ENCODE assay signal across 19 cellular contexts in genomic region chr17:35819456-35819855, GRCh38. TPM values are rescaled to one million over a fixed set of nuclear protein-coding genes. Genes with fewer than 3 reads are reported as not detected.
DNase-seq lines count a peak whose midpoint lies in the region; ATAC-seq, FAIRE-seq and TF ChIP-seq lines count a peak whose summit lies in the region.
"Had no signal": no experiment of that assay in that cellular context is flagged by ENCODE, and none has a peak within 500 bp of the region (broad histone marks: within the 10 kb centered on the region; RNA-seq: fewer than 3 reads in every experiment).

No MANE protein-coding gene starts in this region.

- H2BK20ac ChIP-seq in IMR-90 (ENCODE audit: low read depth, low read length) = no peak overlapping the region
- H2BK20ac ChIP-seq in H1 (ENCODE audit: low read length) = no peak overlapping the region

- H2AFZ ChIP-seq in IMR-90 (replicated peaks; ENCODE audit: low read length, poor library complexity) (no peak overlapping the region), H1 (ENCODE audit: low read length) (no peak overlapping the region)

- H4K8ac ChIP-seq in IMR-90 (ENCODE audit: low read depth in 2 of 2, low read length in 2 of 2) (no peak overlapping the region), H1 (ENCODE audit: extremely low read depth, insufficient read depth, low read length) (no peak overlapping the region)

- CTCF ChIA-PET in IMR-90 (lab: Yijun Ruan, JAX) = interaction anchor here (2.9 to 4.0 kb wide), 2 partner anchors 10 to 55 kb away, joined by 11 to 16 read pairs; partner anchors contain the start of gene TAF15
- CTCF ChIA-PET in H1 (lab: Charles Lee; ENCODE audit: partially characterized antibody) = interaction anchor here (1.4 to 1.5 kb wide), 2 partner anchors 11 to 30 kb away, joined by 3 to 5 read pairs; partner anchors contain the start of gene TAF15

- no peak overlapping the region for H2BK12ac ChIP-seq in H1 (ENCODE audit: low read depth, low read length)

- TF ChIP-seq POLR2A in IMR-90 (IDR thresholded peaks at IDR 0.05; ENCODE audit: low read depth, low read length) (no peak), H1 (IDR thresholded peaks at IDR 0.05; ENCODE audit: control extremely low read depth in 1 of 2, low read depth in 2 of 2, low read length in 2 of 2) (no peak)

- ATAC-seq in IMR-90 (ENCODE audit: low read depth) (no peak), GM21526 (IDR thresholded peaks at IDR 0.05; ENCODE audit: low FRiP score, unreplicated experiment) (no peak), HG03565 (IDR thresholded peaks at IDR 0.05; ENCODE audit: unreplicated experiment) (no peak)
- ATAC-seq: Right ventricle myocardium inferior had no signal

- H3K9ac ChIP-seq in IMR-90 (ENCODE audit: low read depth, low read length) (no peak overlapping the region), H1 (replicated peaks in 1 of 4; ENCODE audit: extremely low read depth in 1 of 4, low read depth in 3 of 4, low read length in 3 of 4) (no peak overlapping the region)
- H3K9ac ChIP-seq: BLaER1 treated with 17β-estradiol and CSF1 and Interleukin-3, amounts not matched to agents 10 nM and 100 nM; KMS-11 had no signal

- H3K79me1 ChIP-seq in IMR-90 (ENCODE audit: low read depth in 1 of 2, low read length in 2 of 2) = peaks cover 13 to 49% of the 10 kb centered on the region in 2 experiments
- no peaks in the 10 kb centered on the region for H3K79me1 ChIP-seq in H1 (ENCODE audit: low read depth, low read length)

- no peak overlapping the region for H3K4me2 ChIP-seq in IMR-90 (ENCODE audit: low read depth, low read length)
- H3K4me2 ChIP-seq in H1 (ENCODE audit: insufficient read depth in 1 of 2, low read depth in 2 of 2, low read length in 2 of 2) = no peak overlapping the region
- H3K4me2 ChIP-seq: BLaER1 treated with 17β-estradiol and CSF1 and Interleukin-3, amounts not matched to agents 10 nM and 100 nM; KMS-11 had no signal

- no peak for TF ChIP-seq EP300 in H1 (IDR thresholded peaks at IDR 0.05; ENCODE audit: borderline replicate concordance in 1 of 2, low read depth in 2 of 2, low read length in 2 of 2)

- DNase-seq in activated CD4-positive, alpha-beta T cell treated with anti-CD3 and anti-CD28 coated beads, Interleukin-2, amount 10 ng/mL, durations not matched to agents 24 days and 14 days = no peak
- DNase-seq in activated CD4-positive, alpha-beta T cell treated with anti-CD3 and anti-CD28 coated beads, Interleukin-2, amount 50 U/mL, for 4 hours = no peak
- DNase-seq in CD14-positive monocyte (ENCODE audit: low spot score) (no peak), IMR-90 (no peak), H1 (ENCODE audit: low read depth in 1 of 2, low spot score in 2 of 2) (no peak), GM19238 (ENCODE audit: insufficient read length, low spot score) (no peak)
- DNase-seq: COR-L47, DMS53, HCEC 1CT, MG63, NCI-H1092, NCI-H524, Peyer's patch had no signal

- H3K27me3 ChIP-seq in IMR-90 (ENCODE audit: control insufficient read depth, insufficient read depth, low read length) (no peaks in the 10 kb centered on the region), H1 (replicated peaks in 1 of 4; ENCODE audit: control insufficient read depth in 3 of 4, extremely low read depth in 1 of 4, insufficient read depth in 3 of 4, low read length in 3 of 4) (no peaks in the 10 kb centered on the region)
- H3K27me3 ChIP-seq: BLaER1 treated with 17β-estradiol and CSF1 and Interleukin-3, amounts not matched to agents 10 nM and 100 nM; MG63; Peyer's patch had no signal

- H3K23ac ChIP-seq in IMR-90 (ENCODE audit: low read depth, low read length) = no peak overlapping the region
- H3K23ac ChIP-seq in H1 (ENCODE audit: insufficient read length) = no peak overlapping the region

- POLR2A ChIA-PET in IMR-90 (lab: Charles Lee; ENCODE audit: unreplicated experiment) = no interaction called here
- POLR2A ChIA-PET in H1 (lab: Charles Lee; ENCODE audit: partially characterized antibody) = interaction anchor here (1.0 to 2.1 kb wide), 5 partner anchors 9 to 206 kb away, joined by 3 to 12 read pairs (median 4); partner anchors contain the start of gene TAF15

- in situ Hi-C loops in IMR-90 (cut with MboI; ENCODE audit: low sequenced_read_pairs) = no loop called here

- no peaks in the 10 kb centered on the region for H3K9me3 Mint-ChIP-seq in activated CD4-positive, alpha-beta T cell treated with anti-CD3 and anti-CD28 coated beads, Interleukin-2, amount 10 ng/mL, durations not matched to agents 24 days and 14 days
- no peaks in the 10 kb centered on the region for H3K9me3 Mint-ChIP-seq in CD14-positive monocyte

- H3K4me3 Mint-ChIP-seq in activated CD4-positive, alpha-beta T cell treated with anti-CD3 and anti-CD28 coated beads, Interleukin-2, amount 10 ng/mL, durations not matched to agents 24 days and 14 days = no peak overlapping the region
- H3K4me3 Mint-ChIP-seq in CD14-positive monocyte = no peak overlapping the region

- H3K56ac ChIP-seq in IMR-90 (ENCODE audit: extremely low read depth, insufficient read depth, low read length) (no peak overlapping the region), H1 (replicated peaks; ENCODE audit: insufficient read length, low read depth, low read length) (no peak overlapping the region)

- BruUV-seq in IMR-90 (replicated peaks; lab: Mats Ljungman, UMichigan) = no TSS peak

- no peak overlapping the region for H2AK5ac ChIP-seq in IMR-90 (ENCODE audit: low read depth, low read length)
- no peak overlapping the region for H2AK5ac ChIP-seq in H1 (ENCODE audit: low read depth, low read length)

- H3K27ac ChIP-seq in IMR-90 (ENCODE audit: insufficient read depth, low read length) (no peak overlapping the region), H1 (ENCODE audit: low read depth, low read length) (no peak overlapping the region)
- H3K27ac ChIP-seq: BLaER1 treated with 17β-estradiol and CSF1 and Interleukin-3, amounts not matched to agents 10 nM and 100 nM; KMS-11; Peyer's patch had no signal

- H4K91ac ChIP-seq in IMR-90 (ENCODE audit: insufficient read depth, low read depth, low read length) = no peak overlapping the region
- H4K91ac ChIP-seq in H1 (replicated peaks; ENCODE audit: insufficient read length, low read length) = no peak overlapping the region

- no peak overlapping the region for H3K4ac ChIP-seq in IMR-90 (ENCODE audit: low read depth, low read length)
- no peak overlapping the region for H3K4ac ChIP-seq in H1 (replicated peaks; ENCODE audit: insufficient read length, low read depth, low read length)

- H2BK5ac ChIP-seq in IMR-90 (ENCODE audit: low read depth, low read length, poor library complexity, severe bottlenecking) (no peak overlapping the region), H1 (ENCODE audit: low read depth, low read length) (no peak overlapping the region)

- H3K4me1 ChIP-seq in IMR-90 (ENCODE audit: control insufficient read depth, insufficient read depth, low read length) (peaks cover 4% of the 10 kb centered on the region; the same call in 1 of the 2 replicates), H1 (replicated peaks in 1 of 4; ENCODE audit: control insufficient read depth in 3 of 4, insufficient read depth in 4 of 4, low read length in 3 of 4) (no peaks in the 10 kb centered on the region)

- peak; percentile 11 for TF ChIP-seq CTCF in CD14-positive monocyte (IDR thresholded peaks at IDR 0.05)
- TF ChIP-seq CTCF in IMR-90 (conservative IDR thresholded peaks at IDR 0.05; ENCODE audit: low read depth, low read length) = 0 out of 2 replicates have a peak, but pooled peaks have one; percentile 2
- no peak for TF ChIP-seq CTCF in H1 (IDR thresholded peaks at IDR 0.05; ENCODE audit: control extremely low read depth in 1 of 3, insufficient read depth in 1 of 3, low read depth in 1 of 3, low read length in 3 of 3)

- dilution Hi-C loops in IMR-90 (cut with HindIII; ENCODE audit: low sequenced_read_pairs, unreplicated experiment) = no loop called here

- H3K27me3 Mint-ChIP-seq in activated CD4-positive, alpha-beta T cell treated with anti-CD3 and anti-CD28 coated beads, Interleukin-2, amount 10 ng/mL, durations not matched to agents 24 days and 14 days = no peaks in the 10 kb centered on the region
- no peaks in the 10 kb centered on the region for H3K27me3 Mint-ChIP-seq in CD14-positive monocyte (ENCODE audit: low read depth in 3 of 3)

- H3K18ac ChIP-seq in IMR-90 (ENCODE audit: low read depth, low read length) = no peak overlapping the region
- H3K18ac ChIP-seq in H1 (ENCODE audit: extremely low read depth, low read length) = no peak overlapping the region

- no CpG with 5 or more reads among the region's 1 CpG for WGBS in IMR-90 (ENCODE audit: extremely low coverage in 2 of 2, insufficient read length in 1 of 2), 2 experiments
- 91% methylated on average over 1 of the region's 1 CpG; no CpG with 5 or more reads in 1 of the 2 experiments for WGBS in H1 (ENCODE audit: extremely low coverage in 1 of 2, insufficient coverage in 1 of 2, insufficient read length in 1 of 2, insufficient replicate concordance in 2 of 2, low coverage in 1 of 2, low lambda C conversion rate in 2 of 2, missing lambda C conversion rate in 1 of 2), 2 experiments

- H3K79me2 ChIP-seq in H1 (ENCODE audit: control insufficient read depth in 1 of 2, insufficient read depth in 2 of 2, low read length in 2 of 2) = peaks cover 8 to 84% of the 10 kb centered on the region in 2 experiments; a peak in 3 of 4 replicates

- intact Hi-C loops in activated CD4-positive, alpha-beta T cell treated with anti-CD3 and anti-CD28 coated beads, Interleukin-2, amount 10 ng/mL, durations not matched to agents 24 days and 14 days (cut with micrococcal nuclease) = no loop called here
- intact Hi-C loops in CD14-positive monocyte (cut with micrococcal nuclease) = loop anchor here in 1 of 2 donors (10.0 kb wide), 1 partner anchor 855 kb away; the partner anchor contains the start of genes CCT6B and ZNF830
- intact Hi-C loops in IMR-90 (cut with micrococcal nuclease) = loop anchor here (1.0 kb wide), 1 partner anchor 9 kb away; no protein-coding TSS in a partner anchor

- H3K4me1 Mint-ChIP-seq in activated CD4-positive, alpha-beta T cell treated with anti-CD3 and anti-CD28 coated beads, Interleukin-2, amount 10 ng/mL, durations not matched to agents 24 days and 14 days = peaks cover 28% of the 10 kb centered on the region
- H3K4me1 Mint-ChIP-seq in CD14-positive monocyte = peaks cover 2% of the 10 kb centered on the region

- H3K36me3 ChIP-seq in IMR-90 (ENCODE audit: control insufficient read depth, insufficient read depth, low read length) = peaks cover 28% of the 10 kb centered on the region
- peaks cover 27 to 84% (median 53%) of the 10 kb centered on the region in 4 experiments for H3K36me3 ChIP-seq in H1 (ENCODE audit: control insufficient read depth in 2 of 4, insufficient read depth in 4 of 4, low read length in 3 of 4)

- TF ChIP-seq RAD21 in IMR-90 (IDR thresholded peaks at IDR 0.05; ENCODE audit: low read length) = no peak
- TF ChIP-seq RAD21 in H1 (IDR thresholded peaks at IDR 0.05 in 1 of 2, conservative IDR thresholded peaks at IDR 0.05 in 1 of 2; ENCODE audit: low read depth in 2 of 2, low read length in 2 of 2) = no peak

- H3K4me3 ChIP-seq in IMR-90 (ENCODE audit: insufficient read depth, low read depth, low read length) (no peak overlapping the region), H1 (ENCODE audit: extremely low read depth in 1 of 4, insufficient read depth in 2 of 4, low read depth in 3 of 4, low read length in 4 of 4) (no peak overlapping the region)
- H3K4me3 ChIP-seq: BLaER1 treated with 17β-estradiol and CSF1 and Interleukin-3, amounts not matched to agents 10 nM and 100 nM; MG63; Peyer's patch had no signal

- H2AK9ac ChIP-seq in IMR-90 (replicated peaks; ENCODE audit: low read depth, low read length, poor library complexity) = no peak overlapping the region

- H3K23me2 ChIP-seq in H1 (ENCODE audit: low read depth, low read length) = no peaks in the 10 kb centered on the region

- peak overlapping the region; percentile 41 for H3K27ac Mint-ChIP-seq in activated CD4-positive, alpha-beta T cell treated with anti-CD3 and anti-CD28 coated beads, Interleukin-2, amount 10 ng/mL, durations not matched to agents 24 days and 14 days
- no peak overlapping the region for H3K27ac Mint-ChIP-seq in CD14-positive monocyte

- no peak overlapping the region for H4K5ac ChIP-seq in IMR-90 (ENCODE audit: low read depth, low read length)
- H4K5ac ChIP-seq in H1 (ENCODE audit: insufficient read length, low read depth, low read length) = no peak overlapping the region

- H2BK15ac ChIP-seq in IMR-90 (ENCODE audit: low read depth, low read length) (no peak overlapping the region), H1 (ENCODE audit: low read length) (no peak overlapping the region)

- no peak overlapping the region for H2BK120ac ChIP-seq in IMR-90 (ENCODE audit: low read depth, low read length)
- no peak overlapping the region for H2BK120ac ChIP-seq in H1 (replicated peaks; ENCODE audit: low read depth, low read length)

- H3K9me1 ChIP-seq in IMR-90 (ENCODE audit: insufficient read depth, low read length) = peaks cover 7% of the 10 kb centered on the region

- H4K20me1 ChIP-seq in IMR-90 (ENCODE audit: insufficient read depth, low read length) = peaks cover 57% of the 10 kb centered on the region
- H4K20me1 ChIP-seq in H1 (replicated peaks in 1 of 2; ENCODE audit: control insufficient read depth in 1 of 2, insufficient read depth in 2 of 2, low read length in 2 of 2) = peaks cover 10 to 11% of the 10 kb centered on the region in 2 experiments

- H3K14ac ChIP-seq in IMR-90 (replicated peaks; ENCODE audit: low read depth, low read length) (no peak overlapping the region), H1 (ENCODE audit: insufficient read length) (no peak overlapping the region)

- no peaks in the 10 kb centered on the region for H3K9me3 ChIP-seq in IMR-90 (ENCODE audit: control insufficient read depth, insufficient read depth, low read length)
- H3K9me3 ChIP-seq in H1 (ENCODE audit: insufficient read depth in 2 of 2, low read depth in 1 of 2, low read length in 1 of 2) = no peaks in the 10 kb centered on the region
- H3K9me3 ChIP-seq: BLaER1 treated with 17β-estradiol and CSF1 and Interleukin-3, amounts not matched to agents 10 nM and 100 nM; MG63; Peyer's patch had no signal

- no peak for FAIRE-seq in H1 (lab: Jason Lieb, UNC)

- H3K36me3 Mint-ChIP-seq in activated CD4-positive, alpha-beta T cell treated with anti-CD3 and anti-CD28 coated beads, Interleukin-2, amount 10 ng/mL, durations not matched to agents 24 days and 14 days (ENCODE audit: low read depth) = peaks cover 59% of the 10 kb centered on the region
- H3K36me3 Mint-ChIP-seq in CD14-positive monocyte = peaks cover 62 to 72% of the 10 kb centered on the region in 2 donors

RNA-seq across cellular contexts. Expression of gene TAF15, which starts 10.2 kb away (rescaled TPM):
- total RNA-seq in activated CD4-positive, alpha-beta T cell treated with anti-CD3 and anti-CD28 coated beads, Interleukin-2, amount 10 ng/mL, durations not matched to agents 24 days and 14 days = 326 and 338 TPM in 2 replicates
- polyA plus RNA-seq in CD14-positive monocyte (10 to 100 TPM in 1 of 2 donors, 1 to 10 TPM in 1; 6.0 to 16.3 TPM), IMR-90 (2012; rRNA removed) (69.8 and 98.0 TPM in 2 replicates), H1 (2011; rRNA removed) (62.8 and 80.1 TPM in 2 replicates)
- 46.8 and 47.2 TPM in 2 replicates for total RNA-seq in IMR-90 (2012; rRNA removed)
- polyA plus RNA-seq in IMR-90 (2012; cell fraction: cytosol; rRNA removed) = 24.8 and 31.2 TPM in 2 replicates
- 16.5 and 67.6 TPM in 2 replicates for polyA plus RNA-seq in IMR-90 (2012; cell fraction: nucleus; rRNA removed; ENCODE audit: low replicate concordance)
- 323 and 338 TPM in 2 replicates for total RNA-seq in H1 (2021; fragmentation: NEBNext Ultra II Directional; extraction: Animal tissue kit (Norgen Biotek cat#: 25700))
- 100.0 TPM for polyA plus RNA-seq in H1 (2011; cell fraction: cytosol; rRNA removed)
- 115 TPM for polyA plus RNA-seq in H1 (2011; cell fraction: nucleus; rRNA removed)
- 333 to 440 TPM (median 380 TPM) in 4 replicates for polyA plus RNA-seq in H1 (2012, experiment 1 of 2)
- polyA plus RNA-seq in H1 (2012, experiment 2 of 2) = 59.6 TPM
- polyA plus RNA-seq in H1 (2013, experiment 1 of 2) = 172 TPM
- polyA plus RNA-seq in H1 (2013, experiment 2 of 2) = 171 TPM
- 88.8 and 170 TPM in 2 replicates for polyA minus RNA-seq in H1 (2011; rRNA and poly(A)+ RNA removed)
- 94.0 TPM for polyA minus RNA-seq in H1 (2011; cell fraction: cytosol; rRNA and poly(A)+ RNA removed)
- polyA minus RNA-seq in H1 (2011; cell fraction: nucleus; rRNA and poly(A)+ RNA removed) = 167 TPM

RNA-seq across cellular contexts. Expression of gene MMP28, which starts 24.0 kb away (rescaled TPM):
- not detected in 2 replicates for total RNA-seq in activated CD4-positive, alpha-beta T cell treated with anti-CD3 and anti-CD28 coated beads, Interleukin-2, amount 10 ng/mL, durations not matched to agents 24 days and 14 days
- not detected for polyA plus RNA-seq in CD14-positive monocyte
- total RNA-seq in IMR-90 (2012; rRNA removed) = 0.18 TPM in 1 of 2 replicates, not detected in the other
- polyA plus RNA-seq in IMR-90 (2012; rRNA removed) = not detected in 2 replicates
- 0.08 TPM in 1 of 2 replicates, not detected in the other for polyA plus RNA-seq in IMR-90 (2012; cell fraction: cytosol; rRNA removed)
- not detected in 2 replicates for polyA plus RNA-seq in IMR-90 (2012; cell fraction: nucleus; rRNA removed; ENCODE audit: low replicate concordance)
- not detected in 2 replicates for total RNA-seq in H1 (2021; fragmentation: NEBNext Ultra II Directional; extraction: Animal tissue kit (Norgen Biotek cat#: 25700))
- 0.06 TPM in 1 of 2 replicates, not detected in the other for polyA plus RNA-seq in H1 (2011; rRNA removed)
- polyA plus RNA-seq in H1 (2011; cell fraction: cytosol; rRNA removed) = not detected
- polyA plus RNA-seq in H1 (2011; cell fraction: nucleus; rRNA removed) = not detected
- polyA plus RNA-seq in H1 (2012, experiment 1 of 2) = not detected in 4 replicates
- not detected for polyA plus RNA-seq in H1 (2012, experiment 2 of 2)
- 0.08 TPM for polyA plus RNA-seq in H1 (2013, experiment 1 of 2)
- polyA plus RNA-seq in H1 (2013, experiment 2 of 2) = not detected
- not detected in 2 replicates for polyA minus RNA-seq in H1 (2011; rRNA and poly(A)+ RNA removed)
- polyA minus RNA-seq in H1 (2011; cell fraction: cytosol; rRNA and poly(A)+ RNA removed) = not detected
- polyA minus RNA-seq in H1 (2011; cell fraction: nucleus; rRNA and poly(A)+ RNA removed) = 1.4 TPM

RNA-seq across cellular contexts. Expression of gene HEATR9, which starts 49.2 kb away (rescaled TPM):
- total RNA-seq in activated CD4-positive, alpha-beta T cell treated with anti-CD3 and anti-CD28 coated beads, Interleukin-2, amount 10 ng/mL, durations not matched to agents 24 days and 14 days = 0.14 TPM in 1 of 2 replicates, not detected in the other
- polyA plus RNA-seq in CD14-positive monocyte (not detected), IMR-90 (2012; rRNA removed) (not detected in 2 replicates), H1 (2011; rRNA removed) (not detected in 2 replicates)
- total RNA-seq in IMR-90 (2012; rRNA removed) = not detected in 2 replicates
- polyA plus RNA-seq in IMR-90 (2012; cell fraction: cytosol; rRNA removed) = not detected in 2 replicates
- not detected in 2 replicates for polyA plus RNA-seq in IMR-90 (2012; cell fraction: nucleus; rRNA removed; ENCODE audit: low replicate concordance)
- total RNA-seq in H1 (2021; fragmentation: NEBNext Ultra II Directional; extraction: Animal tissue kit (Norgen Biotek cat#: 25700)) = not detected in 2 replicates
- not detected for polyA plus RNA-seq in H1 (2011; cell fraction: cytosol; rRNA removed)
- not detected for polyA plus RNA-seq in H1 (2011; cell fraction: nucleus; rRNA removed)
- polyA plus RNA-seq in H1 (2012, experiment 1 of 2) = not detected in 4 replicates
- not detected for polyA plus RNA-seq in H1 (2012, experiment 2 of 2)
- polyA plus RNA-seq in H1 (2013, experiment 1 of 2) = not detected
- not detected for polyA plus RNA-seq in H1 (2013, experiment 2 of 2)
- not detected in 2 replicates for polyA minus RNA-seq in H1 (2011; rRNA and poly(A)+ RNA removed)
- polyA minus RNA-seq in H1 (2011; cell fraction: cytosol; rRNA and poly(A)+ RNA removed) = not detected
- not detected for polyA minus RNA-seq in H1 (2011; cell fraction: nucleus; rRNA and poly(A)+ RNA removed)
- total RNA-seq: A172, Peyer's patch, Right ventricle myocardium inferior had no signal

RNA-seq across cellular contexts. Expression of gene C17orf50, which starts 58.8 kb away (rescaled TPM):
- not detected in 2 replicates for total RNA-seq in activated CD4-positive, alpha-beta T cell treated with anti-CD3 and anti-CD28 coated beads, Interleukin-2, amount 10 ng/mL, durations not matched to agents 24 days and 14 days
- polyA plus RNA-seq in CD14-positive monocyte (not detected), IMR-90 (2012; rRNA removed) (not detected in 2 replicates), H1 (2011; rRNA removed) (0.08 and 0.12 TPM in 2 replicates)
- total RNA-seq in IMR-90 (2012; rRNA removed) = not detected in 2 replicates
- polyA plus RNA-seq in IMR-90 (2012; cell fraction: cytosol; rRNA removed) = not detected in 2 replicates
- polyA plus RNA-seq in IMR-90 (2012; cell fraction: nucleus; rRNA removed; ENCODE audit: low replicate concordance) = not detected in 2 replicates
- not detected in 2 replicates for total RNA-seq in H1 (2021; fragmentation: NEBNext Ultra II Directional; extraction: Animal tissue kit (Norgen Biotek cat#: 25700))
- not detected for polyA plus RNA-seq in H1 (2011; cell fraction: cytosol; rRNA removed)
- polyA plus RNA-seq in H1 (2011; cell fraction: nucleus; rRNA removed) = 0.26 TPM
- not detected in 4 replicates for polyA plus RNA-seq in H1 (2012, experiment 1 of 2)
- not detected for polyA plus RNA-seq in H1 (2012, experiment 2 of 2)
- polyA plus RNA-seq in H1 (2013, experiment 1 of 2) = 0.06 TPM
- 0.06 TPM for polyA plus RNA-seq in H1 (2013, experiment 2 of 2)
- not detected in 2 replicates for polyA minus RNA-seq in H1 (2011; rRNA and poly(A)+ RNA removed)
- not detected for polyA minus RNA-seq in H1 (2011; cell fraction: cytosol; rRNA and poly(A)+ RNA removed)
- 0.70 TPM for polyA minus RNA-seq in H1 (2011; cell fraction: nucleus; rRNA and poly(A)+ RNA removed)
- total RNA-seq: A172, Peyer's patch, Right ventricle myocardium inferior had no signal

Comparison
In these comparisons a context has a peak if more than half of its experiments do, and no peak if none do; other contexts are left out.
1. CTCF ChIP-seq: peak in CD14-positive monocyte (single experiment) and IMR-90 (single experiment); none in H1 (0 of 3).